In the genomic region with DNA sequence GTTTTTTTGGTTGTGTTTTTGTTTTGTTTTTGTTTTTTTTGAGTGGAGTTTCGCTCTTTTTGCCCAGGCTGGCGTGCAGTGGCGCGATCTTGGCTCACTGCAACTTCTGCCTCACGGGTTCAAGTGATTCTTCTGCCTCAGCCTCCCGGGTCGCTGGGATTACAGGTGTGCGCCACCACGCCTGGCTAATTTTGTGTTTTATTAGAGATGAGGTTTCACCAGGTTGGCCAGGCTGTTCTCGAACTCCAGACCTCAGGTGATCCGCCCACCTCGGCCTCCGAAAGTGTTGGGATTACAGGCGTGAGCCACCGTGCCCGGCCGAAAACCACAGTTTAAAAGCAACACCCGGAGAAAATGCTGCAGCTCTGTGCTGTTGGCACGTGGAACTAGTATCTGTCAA, we compare ENCODE assay signal across 1 cellular context.
TF ChIP-seq lines count a peak whose summit lies in the region.

No MANE protein-coding gene starts in this region.

TF ChIP-seq in K562, 482 proteins besides CTCF, POLR2A, EP300 and RAD21:
- TF ChIP-seq MIER1 (IDR thresholded peaks at IDR 0.05; ENCODE audit: low read depth) (0 out of 2 replicates have a peak, but pooled peaks have one; percentile 26), FOXK1 (CRISPR knock-in tag; IDR thresholded peaks at IDR 0.05; ENCODE audit: borderline replicate concordance) (peak; percentile 38; the same call in 1 of the 2 replicates), POLR2G (IDR thresholded peaks at IDR 0.05; ENCODE audit: low read depth, low read length) (peak; percentile 59), RBFOX2 (IDR thresholded peaks at IDR 0.05; ENCODE audit: low read depth, low read length) (peak; percentile 70)
- TF ChIP-seq, protein P1, sequence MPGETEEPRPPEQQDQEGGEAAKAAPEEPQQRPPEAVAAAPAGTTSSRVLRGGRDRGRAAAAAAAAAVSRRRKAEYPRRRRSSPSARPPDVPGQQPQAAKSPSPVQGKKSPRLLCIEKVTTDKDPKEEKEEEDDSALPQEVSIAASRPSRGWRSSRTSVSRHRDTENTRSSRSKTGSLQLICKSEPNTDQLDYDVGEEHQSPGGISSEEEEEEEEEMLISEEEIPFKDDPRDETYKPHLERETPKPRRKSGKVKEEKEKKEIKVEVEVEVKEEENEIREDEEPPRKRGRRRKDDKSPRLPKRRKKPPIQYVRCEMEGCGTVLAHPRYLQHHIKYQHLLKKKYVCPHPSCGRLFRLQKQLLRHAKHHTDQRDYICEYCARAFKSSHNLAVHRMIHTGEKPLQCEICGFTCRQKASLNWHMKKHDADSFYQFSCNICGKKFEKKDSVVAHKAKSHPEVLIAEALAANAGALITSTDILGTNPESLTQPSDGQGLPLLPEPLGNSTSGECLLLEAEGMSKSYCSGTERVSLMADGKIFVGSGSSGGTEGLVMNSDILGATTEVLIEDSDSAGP (CRISPR knock-in tag; IDR thresholded peaks at IDR 0.05), result peak; percentile 44; the same call in 1 of the 2 replicates
- TF ChIP-seq, protein P2, sequence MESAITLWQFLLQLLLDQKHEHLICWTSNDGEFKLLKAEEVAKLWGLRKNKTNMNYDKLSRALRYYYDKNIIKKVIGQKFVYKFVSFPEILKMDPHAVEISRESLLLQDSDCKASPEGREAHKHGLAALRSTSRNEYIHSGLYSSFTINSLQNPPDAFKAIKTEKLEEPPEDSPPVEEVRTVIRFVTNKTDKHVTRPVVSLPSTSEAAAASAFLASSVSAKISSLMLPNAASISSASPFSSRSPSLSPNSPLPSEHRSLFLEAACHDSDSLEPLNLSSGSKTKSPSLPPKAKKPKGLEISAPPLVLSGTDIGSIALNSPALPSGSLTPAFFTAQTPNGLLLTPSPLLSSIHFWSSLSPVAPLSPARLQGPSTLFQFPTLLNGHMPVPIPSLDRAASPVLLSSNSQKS (CRISPR knock-in tag; IDR thresholded peaks at IDR 0.05), result 0 out of 2 replicates have a peak, but pooled peaks have one; percentile 14
